ENCODE assay signal across 24 cellular contexts in genomic region chr1:2307943-2308342, GRCh38.
DNase-seq lines count a peak whose midpoint lies in the region; ATAC-seq and TF ChIP-seq lines count a peak whose summit lies in the region.
"Had no signal": no experiment of that assay in that cellular context is flagged by ENCODE, and none has a peak within 500 bp of the region (broad histone marks: within the 10 kb centered on the region; RNA-seq: fewer than 3 reads in every experiment).

No MANE protein-coding gene starts in this region.

- peaks cover 31% of the 10 kb centered on the region for H3K36me3 ChIP-seq in endodermal cell (ENCODE audit: control insufficient read depth, insufficient read depth, low read length)

- CTCF ChIA-PET in CD4-positive, alpha-beta T cell (lab: Charles Lee): no interaction called here
- CTCF ChIA-PET in Calu3 (lab: Charles Lee): no interaction called here
- CTCF ChIA-PET in WTC11 (lab: Charles Lee): interaction anchor here (1.0 to 1.7 kb wide), 2 partner anchors 133 to 134 kb away, joined by 3 to 5 read pairs; no protein-coding TSS in a partner anchor

- no peak for TF ChIP-seq CTCF in CD4-positive, alpha-beta T cell (IDR thresholded peaks at IDR 0.05)
- TF ChIP-seq CTCF in Calu3 (IDR thresholded peaks at IDR 0.05; ENCODE audit: unreplicated experiment) (no peak), WTC11 (IDR thresholded peaks at IDR 0.05) (no peak), mesothelial cell of epicardium (IDR thresholded peaks at IDR 0.05; ENCODE audit: unreplicated experiment) (no peak), endodermal cell (conservative IDR thresholded peaks at IDR 0.05) (no peak)

- no peak overlapping the region for H3K4me3 ChIP-seq in endodermal cell (ENCODE audit: low read length)
- H3K4me3 ChIP-seq: psoas muscle, skin epidermis, upper lobe of left lung had no signal

- H3K9ac ChIP-seq in endodermal cell (ENCODE audit: extremely low read depth, low read length, poor library complexity, severe bottlenecking): no peak overlapping the region

- BruUV-seq in Calu3 (replicated peaks; lab: Mats Ljungman, UMichigan): TSS peak; percentile 23

- H3K27me3 Mint-ChIP-seq in CD4-positive, alpha-beta T cell: no peaks in the 10 kb centered on the region
- no peaks in the 10 kb centered on the region for H3K27me3 Mint-ChIP-seq in Calu3 (ENCODE audit: unreplicated experiment)
- no peaks in the 10 kb centered on the region for H3K27me3 Mint-ChIP-seq in WTC11 (ENCODE audit: low read depth)
- no peaks in the 10 kb centered on the region for H3K27me3 Mint-ChIP-seq in mesothelial cell of epicardium (ENCODE audit: low read depth)
- H3K27me3 Mint-ChIP-seq in endodermal cell (ENCODE audit: insufficient read depth): no peaks in the 10 kb centered on the region
- H3K27me3 Mint-ChIP-seq: T-cell had no signal

- H3K27ac Mint-ChIP-seq in CD4-positive, alpha-beta T cell: peak overlapping the region; percentile 92
- H3K27ac Mint-ChIP-seq in Calu3 (ENCODE audit: unreplicated experiment) (no peak overlapping the region), WTC11 (peak overlapping the region; percentile 36; the same call in 1 of the 2 replicates), mesothelial cell of epicardium (peak overlapping the region; percentile 25), endodermal cell (no peak overlapping the region)

- peaks cover 13% of the 10 kb centered on the region for H3K4me1 Mint-ChIP-seq in CD4-positive, alpha-beta T cell (ENCODE audit: low read depth)
- no peaks in the 10 kb centered on the region for H3K4me1 Mint-ChIP-seq in Calu3 (ENCODE audit: low read depth, unreplicated experiment)
- H3K4me1 Mint-ChIP-seq in WTC11: peaks cover 7% of the 10 kb centered on the region; the same call in 1 of the 2 replicates
- H3K4me1 Mint-ChIP-seq in mesothelial cell of epicardium: peaks cover 2% of the 10 kb centered on the region
- peaks cover 1% of the 10 kb centered on the region for H3K4me1 Mint-ChIP-seq in endodermal cell

- whole genome bisulfite sequencing in endodermal cell (ENCODE audit: insufficient coverage in 1 of 2, insufficient read length in 1 of 2), 2 experiments: 95 to 98% methylated on average over 13 to 16 of the region's 16 CpGs

- H3K9me3 Mint-ChIP-seq in CD4-positive, alpha-beta T cell: no peaks in the 10 kb centered on the region
- H3K9me3 Mint-ChIP-seq in Calu3 (ENCODE audit: low read depth, unreplicated experiment) (no peaks in the 10 kb centered on the region), WTC11 (no peaks in the 10 kb centered on the region), mesothelial cell of epicardium (no peaks in the 10 kb centered on the region), endodermal cell (no peaks in the 10 kb centered on the region)
- H3K9me3 Mint-ChIP-seq: T-cell had no signal

- H3K4me3 Mint-ChIP-seq in CD4-positive, alpha-beta T cell: peak overlapping the region; percentile 62
- H3K4me3 Mint-ChIP-seq in Calu3 (ENCODE audit: low read depth, unreplicated experiment) (no peak overlapping the region), WTC11 (no peak overlapping the region), mesothelial cell of epicardium (no peak overlapping the region), endodermal cell (no peak overlapping the region)
- H3K4me3 Mint-ChIP-seq: T-cell had no signal

- no peak overlapping the region for H3K27ac ChIP-seq in CD4-positive, alpha-beta T cell (ENCODE audit: low read depth, low read length)
- H3K27ac ChIP-seq in endodermal cell (ENCODE audit: low read depth, low read length): no peak overlapping the region
- H3K27ac ChIP-seq: psoas muscle, skin epidermis, upper lobe of left lung had no signal

- POLR2A ChIA-PET in CD4-positive, alpha-beta T cell (lab: Charles Lee): interaction anchor here (1.0 to 1.3 kb wide), 3 partner anchors 74 to 113 kb away, joined by 3 read pairs; partner anchors contain the start of gene FAAP20
- POLR2A ChIA-PET in WTC11 (lab: Charles Lee): interaction anchor here (1.3 kb wide), 1 partner anchor 56 kb away, joined by 3 read pairs; no protein-coding TSS in a partner anchor

- intact Hi-C loops in CD4-positive, alpha-beta T cell (cut with DNase I, micrococcal nuclease): no loop called here
- intact Hi-C loops in Calu3 (cut with micrococcal nuclease; ENCODE audit: unreplicated experiment): no loop called here
- intact Hi-C loops in posterior vena cava (cut with DNase I): no loop called here

- H3K4me1 ChIP-seq in endodermal cell (ENCODE audit: control insufficient read depth, insufficient read depth, low read length): peaks cover 3% of the 10 kb centered on the region

- H3K9me3 ChIP-seq in CD4-positive, alpha-beta T cell (ENCODE audit: control insufficient read depth, low read length): no peaks in the 10 kb centered on the region
- H3K9me3 ChIP-seq in endodermal cell (ENCODE audit: control insufficient read depth, low read length): no peaks in the 10 kb centered on the region
- H3K9me3 ChIP-seq: psoas muscle, upper lobe of left lung had no signal

- peaks cover 62% of the 10 kb centered on the region for H3K36me3 Mint-ChIP-seq in CD4-positive, alpha-beta T cell (ENCODE audit: low read depth)
- H3K36me3 Mint-ChIP-seq in Calu3 (ENCODE audit: insufficient read depth, unreplicated experiment): peaks cover 24% of the 10 kb centered on the region
- H3K36me3 Mint-ChIP-seq in WTC11: peaks cover 23% of the 10 kb centered on the region
- H3K36me3 Mint-ChIP-seq in mesothelial cell of epicardium: peaks cover 21% of the 10 kb centered on the region
- peaks cover 42% of the 10 kb centered on the region for H3K36me3 Mint-ChIP-seq in endodermal cell (ENCODE audit: low read depth)

- ATAC-seq in CD4-positive, alpha-beta T cell (ENCODE audit: poor library complexity): no peak
- ATAC-seq in WTC11: no peak
- ATAC-seq: psoas muscle; stimulated activated naive CD8-positive, alpha-beta T cell treated with anti-CD3 and anti-CD28 coated beads, Interleukin-15, Interleukin-2, amounts not matched to agents 100 U/mL and 50 U/mL, for 24 hours; T-cell had no signal

- H3K27me3 ChIP-seq in CD4-positive, alpha-beta T cell (ENCODE audit: control insufficient read depth, insufficient read depth, low read length): no peaks in the 10 kb centered on the region
- H3K27me3 ChIP-seq in endodermal cell (ENCODE audit: control insufficient read depth, insufficient read depth, low read length, poor library complexity, severe bottlenecking): no peaks in the 10 kb centered on the region
- H3K27me3 ChIP-seq: upper lobe of left lung had no signal

- DNase-seq in CD4-positive, alpha-beta T cell: no peak
- DNase-seq in Calu3: no peak
- no peak for DNase-seq in WTC11 (ENCODE audit: low spot score)
- no peak for DNase-seq in mesothelial cell of epicardium (ENCODE audit: low spot score in 2 of 2, unreplicated experiment in 2 of 2)
- DNase-seq in DMS53 (lab: John Stamatoyannopoulos, UW): no peak
- DNase-seq in posterior vena cava (ENCODE audit: low spot score): no peak
- no peak for DNase-seq in endodermal cell
- DNase-seq: activated CD4-positive, alpha-beta T cell treated with anti-CD3 and anti-CD28 coated beads for 4 hours; activated effector memory CD4-positive, alpha-beta T cell treated with Interleukin-2 at 50 U/mL for 16 hours; caudate nucleus; DMS 273 treated with DMSO at 0.1 percent for 48 hours; erythroblast; GDM1; mesenchymal stem cell; NCI-H1417; NCI-H2171; NCI-H82; psoas muscle; SIG-M5; stimulated activated CD4-positive, alpha-beta T cell treated with anti-CD3 and anti-CD28 coated beads, Interleukin-2, amount 100 ng/mL, for 24 hours; stimulated activated naive CD8-positive, alpha-beta T cell treated with anti-CD3 and anti-CD28 coated beads, Interleukin-15, Interleukin-2, amounts not matched to agents 100 U/mL and 50 U/mL, for 24 hours; T-cell had no signal

TF ChIP-seq in WTC11, 78 proteins besides CTCF, POLR2A, EP300 and RAD21 (continues in another document):
- TF ChIP-seq ZSCAN18 (CRISPR knock-in tag; IDR thresholded peaks at IDR 0.05): no peak
- TF ChIP-seq PRRX2 (CRISPR knock-in tag; IDR thresholded peaks at IDR 0.05): no peak
- TF ChIP-seq ZMAT4 (CRISPR knock-in tag; IDR thresholded peaks at IDR 0.05): no peak

Comparison
In these comparisons a context has a peak if more than half of its experiments do, and no peak if none do; other contexts are left out.
1. H3K27ac Mint-ChIP-seq: peak in CD4-positive, alpha-beta T cell (single experiment), WTC11 (single experiment) and mesothelial cell of epicardium (single experiment); none in Calu3 (single experiment) and endodermal cell (single experiment).